Comparison of ENCODE assay signal across 8 cellular contexts in genomic region chr7:2104107-2104710, GRCh38.
A peak's percentile ranks its signal among the peaks of the same experiment; 100 is the strongest.
DNase-seq lines count a peak whose midpoint lies in the region; ATAC-seq, FAIRE-seq and TF ChIP-seq lines count a peak whose summit lies in the region.

No MANE protein-coding gene starts in this region.

- H3K27me3 Mint-ChIP-seq in immature natural killer cell (ENCODE audit: low read depth in 3 of 3) = peaks cover 17 to 41% (median 40%) of the 10 kb centered on the region in 3 donors

- H3K4me3 ChIP-seq in bronchial epithelial cell (ENCODE audit: low read depth, low read length) = no peak overlapping the region

- ATAC-seq in HG02623 (IDR thresholded peaks at IDR 0.05; ENCODE audit: unreplicated experiment) = no peak

- H3K27me3 ChIP-seq in bronchial epithelial cell (ENCODE audit: control insufficient read depth, insufficient read depth, low read length) = no peaks in the 10 kb centered on the region

- peaks cover 4 to 12% (median 9%) of the 10 kb centered on the region in 6 donors for H3K9me3 Mint-ChIP-seq in immature natural killer cell

- H3K36me3 Mint-ChIP-seq in immature natural killer cell = peaks cover 0 to 10% (median 5%) of the 10 kb centered on the region in 3 donors

- H3K27ac Mint-ChIP-seq in immature natural killer cell = peak overlapping the region in 5 of 6 donors; percentile 65 to 81 (median 75)

- TF ChIP-seq CTCF in bronchial epithelial cell (IDR thresholded peaks at IDR 0.05; ENCODE audit: insufficient read depth, low read length, severe bottlenecking) = peak; percentile 76

- peak; percentile 77 for DNase-seq in COLO829 (ENCODE audit: low spot score)
- peak; percentile 98 for DNase-seq in HTR-8/SVneo (ENCODE audit: insufficient read length, low spot score)
- peak; percentile 26 to 49 (median 42) for DNase-seq in activated CD4-positive, CD25-positive, alpha-beta regulatory T cell (lab: John Stamatoyannopoulos, UW)
- DNase-seq in bronchial epithelial cell (ENCODE audit: low read depth) = peak; percentile 34
- peak; percentile 55 to 79 (median 63) for DNase-seq in immature natural killer cell
- peak; percentile 72 for DNase-seq in stimulated activated CD4-positive, alpha-beta T cell treated with anti-CD3 and anti-CD28 coated beads, Interleukin-12 subunit alpha, Interleukin-12 subunit beta, amount 100 ng/mL, for 4 hours
- no peak for DNase-seq in NCI-H1105 (lab: John Stamatoyannopoulos, UW)

- peaks cover 50 to 55% of the 10 kb centered on the region in 2 donors for H3K4me1 Mint-ChIP-seq in immature natural killer cell

- H3K36me3 ChIP-seq in bronchial epithelial cell (ENCODE audit: control insufficient read depth, insufficient read depth, low read length) = no peaks in the 10 kb centered on the region

- FAIRE-seq in HTR-8/SVneo (lab: Jason Lieb, UNC) (peak; percentile 96), bronchial epithelial cell (lab: Jason Lieb, UNC) (no peak)

- H3K4me3 Mint-ChIP-seq in immature natural killer cell = peak overlapping the region in 4 of 5 donors; percentile 9 to 63 (median 36)
